In the genomic region with DNA sequence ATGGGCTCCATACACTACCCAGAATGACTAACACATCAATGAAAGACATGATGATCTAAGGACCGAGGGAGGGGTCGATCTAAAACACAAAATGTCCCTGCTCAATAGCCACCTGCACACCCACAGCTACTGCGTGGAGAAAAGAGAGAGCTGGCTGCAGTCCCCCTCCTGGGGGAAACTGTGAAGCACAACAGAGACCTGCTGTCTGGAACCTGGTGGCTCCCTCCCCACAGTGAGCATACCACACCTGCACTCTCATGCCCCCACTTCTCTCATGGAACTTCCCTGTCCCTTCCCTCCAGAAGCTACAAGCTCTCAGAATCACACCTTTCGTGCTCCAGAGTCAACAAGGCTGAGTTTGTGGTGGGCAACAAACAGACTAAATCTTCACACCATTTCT, we compare ENCODE assay signal across 2 cellular contexts.
TF ChIP-seq lines count a peak whose summit lies in the region.

No MANE protein-coding gene starts in this region.

TF ChIP-seq in H1, 55 proteins besides CTCF, POLR2A, EP300 and RAD21:
- no peak for TF ChIP-seq JUN (IDR thresholded peaks at IDR 0.05; ENCODE audit: low read depth, low read length)
- no peak for TF ChIP-seq ASH2L (IDR thresholded peaks at IDR 0.05; ENCODE audit: low read length)
- TF ChIP-seq SP2 (IDR thresholded peaks at IDR 0.05; ENCODE audit: low read length), result no peak
- no peak for TF ChIP-seq BRCA1 (IDR thresholded peaks at IDR 0.05; ENCODE audit: low read depth, low read length)
- no peak for TF ChIP-seq SAP30 (IDR thresholded peaks at IDR 0.05; ENCODE audit: insufficient read depth, insufficient replicate concordance, low read length)
- no peak for TF ChIP-seq CHD2 (IDR thresholded peaks at IDR 0.05; ENCODE audit: low read length)
- TF ChIP-seq KDM5A (IDR thresholded peaks at IDR 0.05; ENCODE audit: low read length), result no peak
- no peak for TF ChIP-seq TEAD4 (IDR thresholded peaks at IDR 0.05; ENCODE audit: low read depth, low read length)
- TF ChIP-seq SIN3A (conservative IDR thresholded peaks at IDR 0.05 in 1 of 2, IDR thresholded peaks at IDR 0.05 in 1 of 2; ENCODE audit: low read depth in 1 of 2, low read length in 2 of 2), result no peak
- TF ChIP-seq EZH2 (IDR thresholded peaks at IDR 0.05; ENCODE audit: low read depth, low read length, severe bottlenecking), result no peak
- TF ChIP-seq E2F6 (IDR thresholded peaks at IDR 0.05), result no peak
- no peak for TF ChIP-seq BACH1 (IDR thresholded peaks at IDR 0.05; ENCODE audit: low read length)
- TF ChIP-seq EGR1 (IDR thresholded peaks at IDR 0.05; ENCODE audit: borderline replicate concordance, low read depth, low read length), result no peak
- no peak for TF ChIP-seq HDAC2 (IDR thresholded peaks at IDR 0.05; ENCODE audit: borderline replicate concordance in 1 of 2, low read depth in 2 of 2, low read length in 2 of 2)
- TF ChIP-seq SIRT6 (IDR thresholded peaks at IDR 0.05; ENCODE audit: low read length), result no peak
- no peak for TF ChIP-seq POLR2AphosphoS5 (IDR thresholded peaks at IDR 0.05; ENCODE audit: low read depth, low read length)
- TF ChIP-seq SUZ12 (IDR thresholded peaks at IDR 0.05; ENCODE audit: low read length), result no peak

TF ChIP-seq in SK-N-SH, 30 proteins besides CTCF, POLR2A, EP300 and RAD21:
- TF ChIP-seq TCF12 (IDR thresholded peaks at IDR 0.05) (no peak), GATA2 (CRISPR knock-in tag; IDR thresholded peaks at IDR 0.05) (no peak), MXI1 (IDR thresholded peaks at IDR 0.05; ENCODE audit: low read depth, low read length) (no peak), CHD2 (IDR thresholded peaks at IDR 0.05; ENCODE audit: low read length, partially characterized antibody) (no peak), SMC3 (IDR thresholded peaks at IDR 0.05; ENCODE audit: low read depth, low read length) (no peak), GABPA (IDR thresholded peaks at IDR 0.05; ENCODE audit: low read depth) (no peak), USF2 (IDR thresholded peaks at IDR 0.05; ENCODE audit: borderline replicate concordance, low read depth, low read length) (no peak), FOXM1 (IDR thresholded peaks at IDR 0.05; ENCODE audit: low read depth) (no peak), SIN3A (IDR thresholded peaks at IDR 0.05; ENCODE audit: borderline replicate concordance, low read depth, low read length) (no peak), YY1 (IDR thresholded peaks at IDR 0.05; ENCODE audit: low read depth) (no peak), NFIC (IDR thresholded peaks at IDR 0.05; ENCODE audit: borderline replicate concordance) (no peak), FOSL2 (IDR thresholded peaks at IDR 0.05; ENCODE audit: borderline replicate concordance, low read depth) (no peak), PBX3 (IDR thresholded peaks at IDR 0.05) (no peak), RFX5 (IDR thresholded peaks at IDR 0.05; ENCODE audit: low read length) (no peak), FOXJ3 (CRISPR knock-in tag; IDR thresholded peaks at IDR 0.05) (no peak)
- TF ChIP-seq, protein P1, sequence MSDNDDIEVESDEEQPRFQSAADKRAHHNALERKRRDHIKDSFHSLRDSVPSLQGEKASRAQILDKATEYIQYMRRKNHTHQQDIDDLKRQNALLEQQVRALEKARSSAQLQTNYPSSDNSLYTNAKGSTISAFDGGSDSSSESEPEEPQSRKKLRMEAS (IDR thresholded peaks at IDR 0.05; ENCODE audit: low read depth), result no peak
- TF ChIP-seq, protein P2, sequence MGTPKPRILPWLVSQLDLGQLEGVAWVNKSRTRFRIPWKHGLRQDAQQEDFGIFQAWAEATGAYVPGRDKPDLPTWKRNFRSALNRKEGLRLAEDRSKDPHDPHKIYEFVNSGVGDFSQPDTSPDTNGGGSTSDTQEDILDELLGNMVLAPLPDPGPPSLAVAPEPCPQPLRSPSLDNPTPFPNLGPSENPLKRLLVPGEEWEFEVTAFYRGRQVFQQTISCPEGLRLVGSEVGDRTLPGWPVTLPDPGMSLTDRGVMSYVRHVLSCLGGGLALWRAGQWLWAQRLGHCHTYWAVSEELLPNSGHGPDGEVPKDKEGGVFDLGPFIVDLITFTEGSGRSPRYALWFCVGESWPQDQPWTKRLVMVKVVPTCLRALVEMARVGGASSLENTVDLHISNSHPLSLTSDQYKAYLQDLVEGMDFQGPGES (IDR thresholded peaks at IDR 0.05; ENCODE audit: low read depth, low read length), result no peak
- TF ChIP-seq, protein P3, sequence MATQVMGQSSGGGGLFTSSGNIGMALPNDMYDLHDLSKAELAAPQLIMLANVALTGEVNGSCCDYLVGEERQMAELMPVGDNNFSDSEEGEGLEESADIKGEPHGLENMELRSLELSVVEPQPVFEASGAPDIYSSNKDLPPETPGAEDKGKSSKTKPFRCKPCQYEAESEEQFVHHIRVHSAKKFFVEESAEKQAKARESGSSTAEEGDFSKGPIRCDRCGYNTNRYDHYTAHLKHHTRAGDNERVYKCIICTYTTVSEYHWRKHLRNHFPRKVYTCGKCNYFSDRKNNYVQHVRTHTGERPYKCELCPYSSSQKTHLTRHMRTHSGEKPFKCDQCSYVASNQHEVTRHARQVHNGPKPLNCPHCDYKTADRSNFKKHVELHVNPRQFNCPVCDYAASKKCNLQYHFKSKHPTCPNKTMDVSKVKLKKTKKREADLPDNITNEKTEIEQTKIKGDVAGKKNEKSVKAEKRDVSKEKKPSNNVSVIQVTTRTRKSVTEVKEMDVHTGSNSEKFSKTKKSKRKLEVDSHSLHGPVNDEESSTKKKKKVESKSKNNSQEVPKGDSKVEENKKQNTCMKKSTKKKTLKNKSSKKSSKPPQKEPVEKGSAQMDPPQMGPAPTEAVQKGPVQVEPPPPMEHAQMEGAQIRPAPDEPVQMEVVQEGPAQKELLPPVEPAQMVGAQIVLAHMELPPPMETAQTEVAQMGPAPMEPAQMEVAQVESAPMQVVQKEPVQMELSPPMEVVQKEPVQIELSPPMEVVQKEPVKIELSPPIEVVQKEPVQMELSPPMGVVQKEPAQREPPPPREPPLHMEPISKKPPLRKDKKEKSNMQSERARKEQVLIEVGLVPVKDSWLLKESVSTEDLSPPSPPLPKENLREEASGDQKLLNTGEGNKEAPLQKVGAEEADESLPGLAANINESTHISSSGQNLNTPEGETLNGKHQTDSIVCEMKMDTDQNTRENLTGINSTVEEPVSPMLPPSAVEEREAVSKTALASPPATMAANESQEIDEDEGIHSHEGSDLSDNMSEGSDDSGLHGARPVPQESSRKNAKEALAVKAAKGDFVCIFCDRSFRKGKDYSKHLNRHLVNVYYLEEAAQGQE (IDR thresholded peaks at IDR 0.05; ENCODE audit: low read depth, low read length), result no peak
